10 cellular contexts compared by ENCODE assay signal in the genomic region with DNA sequence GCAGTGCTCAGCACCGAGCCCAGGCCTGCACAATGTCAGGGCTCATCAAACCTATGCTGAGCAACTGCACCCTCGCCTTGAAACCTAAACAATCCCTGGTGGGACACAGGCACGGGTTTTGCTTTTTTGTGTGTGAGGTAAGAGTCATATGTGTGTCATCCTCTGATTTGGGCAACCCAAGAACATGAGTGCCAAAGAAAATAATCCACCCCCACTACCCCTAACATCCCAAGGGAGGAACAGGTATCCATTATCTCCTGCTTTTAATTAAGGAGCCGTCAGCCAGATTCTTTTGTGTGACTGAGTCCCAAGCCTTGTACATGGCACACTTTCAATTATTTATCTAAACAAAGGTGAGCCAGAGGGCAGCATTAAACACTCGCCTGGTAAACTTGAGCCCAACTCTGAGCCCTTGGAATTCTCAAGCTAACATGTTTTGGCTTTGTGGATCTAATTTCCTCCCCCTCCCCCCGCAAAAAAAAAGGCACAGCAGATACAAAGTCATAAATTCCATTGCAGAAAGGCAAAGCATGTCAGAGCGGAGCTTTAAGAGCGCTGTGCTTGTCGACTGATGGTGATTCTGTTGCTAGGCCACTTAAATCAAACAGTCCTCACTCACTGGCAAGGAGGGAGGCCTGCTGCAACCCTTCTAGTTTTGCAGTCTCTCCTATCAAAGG.
DNase-seq lines count a peak whose midpoint lies in the region; ATAC-seq and TF ChIP-seq lines count a peak whose summit lies in the region.
"Had no signal": no experiment of that assay in that cellular context is flagged by ENCODE, and none has a peak within 500 bp of the region (broad histone marks: within the 10 kb centered on the region; RNA-seq: fewer than 3 reads in every experiment).

No MANE protein-coding gene starts in this region.

- TF ChIP-seq CTCF in PC-3 (conservative IDR thresholded peaks at IDR 0.05; ENCODE audit: low read depth, low read length): no peak
- no peak for TF ChIP-seq CTCF in CD4-positive, alpha-beta T cell (IDR thresholded peaks at IDR 0.05)

- no peaks in the 10 kb centered on the region for H3F3A ChIP-seq in PC-3 (ENCODE audit: low read length, unreplicated experiment)

- no peaks in the 10 kb centered on the region for H3K9me2 ChIP-seq in PC-3 (replicated peaks; ENCODE audit: low read length)

- H3K27me3 ChIP-seq in PC-3 (ENCODE audit: low read length): no peaks in the 10 kb centered on the region
- no peaks in the 10 kb centered on the region for H3K27me3 ChIP-seq in CD4-positive, alpha-beta T cell (ENCODE audit: control insufficient read depth, insufficient read depth, low read length)

- peak; percentile 83 for DNase-seq in AG20443 (ENCODE audit: low spot score)
- peak; percentile 73 for DNase-seq in PC-3
- peak; percentile 96 for DNase-seq in fibroblast of peridontal ligament (ENCODE audit: extremely low read depth)
- peak; percentile 58 for DNase-seq in non-pigmented ciliary epithelial cell (ENCODE audit: low read depth)
- DNase-seq in CD4-positive, alpha-beta T cell: no peak
- DNase-seq in midbrain (lab: John Stamatoyannopoulos, UW): no peak
- DNase-seq in stimulated activated naive B cell treated with anti-CD40 and anti-IgM and Interleukin-4, amounts not matched to agents 10 μg/mL and 1 μg/mL and 100 μg/mL, for 72 hours: no peak
- DNase-seq: COR-L47, psoas muscle had no signal

- no TSS peak for BruUV-seq in PC-3 (replicated peaks; lab: Mats Ljungman, UMichigan)

- ATAC-seq in PC-3 (peak; percentile 80), GM21723 (IDR thresholded peaks at IDR 0.05; ENCODE audit: unreplicated experiment) (no peak)
- no peak for ATAC-seq in CD4-positive, alpha-beta T cell (ENCODE audit: poor library complexity)
- no peak for ATAC-seq in stimulated activated naive B cell treated with anti-CD40 and anti-IgM and Interleukin-4, amounts not matched to agents 10 μg/mL and 1 μg/mL and 100 μg/mL, for 72 hours (replicated peaks)

- no peak overlapping the region for H3K27ac Mint-ChIP-seq in CD4-positive, alpha-beta T cell
- H3K27ac Mint-ChIP-seq in stimulated activated naive B cell treated with anti-CD40 and anti-IgM and Interleukin-4, amounts not matched to agents 10 μg/mL and 1 μg/mL and 100 μg/mL, for 72 hours: no peak overlapping the region

- CTCF ChIA-PET in PC-3 (lab: Charles Lee): no interaction called here
- CTCF ChIA-PET in CD4-positive, alpha-beta T cell (lab: Charles Lee): no interaction called here

- H3K4me3 Mint-ChIP-seq in CD4-positive, alpha-beta T cell: no peak overlapping the region
- H3K4me3 Mint-ChIP-seq in stimulated activated naive B cell treated with anti-CD40 and anti-IgM and Interleukin-4, amounts not matched to agents 10 μg/mL and 1 μg/mL and 100 μg/mL, for 72 hours: no peak overlapping the region

- H3K36me3 ChIP-seq in PC-3 (ENCODE audit: low read depth, low read length): no peaks in the 10 kb centered on the region

- no peaks in the 10 kb centered on the region; the same call in 1 of the 2 replicates for H3K79me2 ChIP-seq in PC-3 (ENCODE audit: low read length)

- no peaks in the 10 kb centered on the region for H3K9me3 ChIP-seq in PC-3 (ENCODE audit: low read length)
- H3K9me3 ChIP-seq in CD4-positive, alpha-beta T cell (ENCODE audit: control insufficient read depth, low read length): no peaks in the 10 kb centered on the region
- H3K9me3 ChIP-seq: psoas muscle had no signal

- intact Hi-C loops in PC-3 (cut with micrococcal nuclease): no loop called here
- intact Hi-C loops in CD4-positive, alpha-beta T cell (cut with DNase I, micrococcal nuclease): no loop called here

- 0 out of 2 replicates have a peak overlapping the region, but pooled peaks have one; percentile 47 for H2AFZ ChIP-seq in PC-3 (ENCODE audit: low read length)

- no peaks in the 10 kb centered on the region for H3K36me3 Mint-ChIP-seq in CD4-positive, alpha-beta T cell (ENCODE audit: low read depth)
- no peaks in the 10 kb centered on the region for H3K36me3 Mint-ChIP-seq in stimulated activated naive B cell treated with anti-CD40 and anti-IgM and Interleukin-4, amounts not matched to agents 10 μg/mL and 1 μg/mL and 100 μg/mL, for 72 hours

- H3K4me3 ChIP-seq in PC-3 (ENCODE audit: low read length): no peak overlapping the region
- H3K4me3 ChIP-seq: psoas muscle had no signal

- H3K4me1 Mint-ChIP-seq in CD4-positive, alpha-beta T cell (ENCODE audit: low read depth): no peaks in the 10 kb centered on the region
- H3K4me1 Mint-ChIP-seq in stimulated activated naive B cell treated with anti-CD40 and anti-IgM and Interleukin-4, amounts not matched to agents 10 μg/mL and 1 μg/mL and 100 μg/mL, for 72 hours: no peaks in the 10 kb centered on the region

- peaks cover 28% of the 10 kb centered on the region for H3K4me1 ChIP-seq in PC-3 (ENCODE audit: insufficient read depth, low read length)
- H3K4me1 ChIP-seq: psoas muscle had no signal

- H3K9ac ChIP-seq in PC-3 (ENCODE audit: low read length): no peak overlapping the region; the same call in 1 of the 2 replicates

- H3K27me3 Mint-ChIP-seq in CD4-positive, alpha-beta T cell: peaks cover 6% of the 10 kb centered on the region
- peaks cover 19 to 38% of the 10 kb centered on the region in 2 donors for H3K27me3 Mint-ChIP-seq in stimulated activated naive B cell treated with anti-CD40 and anti-IgM and Interleukin-4, amounts not matched to agents 10 μg/mL and 1 μg/mL and 100 μg/mL, for 72 hours

- peak overlapping the region; percentile 72 for H3K27ac ChIP-seq in PC-3 (ENCODE audit: low read length)
- H3K27ac ChIP-seq in CD4-positive, alpha-beta T cell (ENCODE audit: low read depth, low read length): no peak overlapping the region
- H3K27ac ChIP-seq: psoas muscle had no signal

- POLR2A ChIA-PET in PC-3 (lab: Charles Lee; ENCODE audit: unreplicated experiment): no interaction called here
- POLR2A ChIA-PET in CD4-positive, alpha-beta T cell (lab: Charles Lee): no interaction called here

- H3K4me2 ChIP-seq in PC-3 (ENCODE audit: low read length): peak overlapping the region; percentile 68

- no peaks in the 10 kb centered on the region for H4K20me1 ChIP-seq in PC-3 (ENCODE audit: low read length)

- no peaks in the 10 kb centered on the region for H3K9me3 Mint-ChIP-seq in CD4-positive, alpha-beta T cell
- H3K9me3 Mint-ChIP-seq in stimulated activated naive B cell treated with anti-CD40 and anti-IgM and Interleukin-4, amounts not matched to agents 10 μg/mL and 1 μg/mL and 100 μg/mL, for 72 hours: peaks cover 4 to 12% of the 10 kb centered on the region in 2 donors

Comparison
In these comparisons a context has a peak if more than half of its experiments do, and no peak if none do; other contexts are left out.
1. DNase-seq: peak in AG20443 (single experiment), PC-3 (single experiment), fibroblast of peridontal ligament (single experiment) and non-pigmented ciliary epithelial cell (single experiment); none in CD4-positive, alpha-beta T cell (0 of 10), midbrain (single experiment) and stimulated activated naive B cell treated with anti-CD40 and anti-IgM and Interleukin-4, amounts not matched to agents 10 μg/mL and 1 μg/mL and 100 μg/mL, for 72 hours (single experiment).